22 cellular contexts compared by ENCODE assay signal in genomic region chr19:33234092-33234491, GRCh38. TPM values are rescaled to one million over a fixed set of nuclear protein-coding genes. Genes with fewer than 3 reads are reported as not detected.
A peak's percentile ranks its signal among the peaks of the same experiment; 100 is the strongest.
DNase-seq lines count a peak whose midpoint lies in the region; ATAC-seq, FAIRE-seq and TF ChIP-seq lines count a peak whose summit lies in the region.
"Had no signal": no experiment of that assay in that cellular context is flagged by ENCODE, and none has a peak within 500 bp of the region (broad histone marks: within the 10 kb centered on the region; RNA-seq: fewer than 3 reads in every experiment).

No MANE protein-coding gene starts in this region.

- no peak for TF ChIP-seq POLR2A in spleen (IDR thresholded peaks at IDR 0.05)

- H3K27ac ChIP-seq in RWPE2 (ENCODE audit: poor library complexity, severe bottlenecking) (no peak overlapping the region), kidney (ENCODE audit: low read depth in 2 of 2, low read length in 2 of 2) (no peak overlapping the region), spleen (no peak overlapping the region)

- H3K9ac ChIP-seq in kidney (ENCODE audit: low read length in 2 of 2), result no peak overlapping the region

- intact Hi-C loops in left ventricle myocardium superior (cut with micrococcal nuclease), result no loop called here
- intact Hi-C loops in cardiac septum (cut with DNase I), result loop anchor here (5.0 kb wide), 1 partner anchor 533 kb away; no protein-coding TSS in a partner anchor
- intact Hi-C loops in kidney (cut with DNase I), result no loop called here
- intact Hi-C loops in spleen (cut with DNase I; ENCODE audit: low total_unique reads), result loop anchor here (2.0 kb wide), 1 partner anchor 173 kb away; no protein-coding TSS in a partner anchor
- intact Hi-C loops in posterior vena cava (cut with DNase I), result no loop called here

- 70 to 88% (median 84%) methylated on average over 8 of the region's 8 CpGs for WGBS in spleen, 5 donors

- TF ChIP-seq CTCF in RWPE2 (IDR thresholded peaks at IDR 0.05; ENCODE audit: poor library complexity, severe bottlenecking) (no peak), kidney (IDR thresholded peaks at IDR 0.05; ENCODE audit: borderline replicate concordance, extremely low read depth, insufficient read depth) (no peak), spleen (IDR thresholded peaks at IDR 0.05 in 8 of 11, conservative IDR thresholded peaks at IDR 0.05 in 3 of 11) (no peak)

- no peaks in the 10 kb centered on the region for H3K9me3 ChIP-seq in RWPE2 (ENCODE audit: severe bottlenecking)
- H3K9me3 ChIP-seq in kidney (ENCODE audit: control insufficient read depth in 1 of 2, low read length in 2 of 2), result no peaks in the 10 kb centered on the region
- peaks cover 0 to 8% (median 7%) of the 10 kb centered on the region in 8 donors for H3K9me3 ChIP-seq in spleen
- H3K9me3 ChIP-seq: HAP-1 had no signal

- no peak for FAIRE-seq in kidney (lab: Jason Lieb, UNC)
- FAIRE-seq: H54 had no signal

- H3K36me3 ChIP-seq in RWPE2 (ENCODE audit: low read depth), result no peaks in the 10 kb centered on the region
- no peaks in the 10 kb centered on the region for H3K36me3 ChIP-seq in kidney (ENCODE audit: control insufficient read depth in 1 of 2, insufficient read depth in 2 of 2, low read length in 2 of 2)
- H3K36me3 ChIP-seq in spleen, result no peaks in the 10 kb centered on the region
- H3K36me3 ChIP-seq: HAP-1 had no signal

- no peak for ATAC-seq in left ventricle myocardium superior
- no peak for ATAC-seq in RWPE2 (ENCODE audit: low read depth)
- no peak for ATAC-seq in activated CD4-positive, CD25-positive, alpha-beta regulatory T cell treated with anti-CD3 and anti-CD28 coated beads, Interleukin-2, amount 50 U/mL, for 24 hours

- no peaks in the 10 kb centered on the region for H3K27me3 ChIP-seq in RWPE2 (ENCODE audit: insufficient read depth, poor library complexity, severe bottlenecking)
- peaks cover 0 to 43% (median 13%) of the 10 kb centered on the region in 7 donors for H3K27me3 ChIP-seq in spleen (replicated peaks in 1 of 7)

- H3K4me3 ChIP-seq in RWPE2 (ENCODE audit: severe bottlenecking) (no peak overlapping the region), kidney (ENCODE audit: low read length in 2 of 2) (no peak overlapping the region), spleen (no peak overlapping the region)
- H3K4me3 ChIP-seq: HAP-1 had no signal

- DNase-seq in left ventricle myocardium superior (peak; percentile 15), cardiac septum (ENCODE audit: low spot score) (no peak), RWPE2 (ENCODE audit: low spot score) (peak; percentile 49), kidney (peak; percentile 45), spleen (peak; percentile 47), posterior vena cava (ENCODE audit: low spot score) (no peak)
- DNase-seq: 8988T; C1 segment of cervical spinal cord; Calu3; CD4-positive, alpha-beta memory T cell; COR-L47; DMS53; DMS79 treated with DMSO at 0.1 percent for 48 hours; GF-D8; GOT3; HFFc6 had no signal

- H3K4me1 ChIP-seq in RWPE2 (ENCODE audit: insufficient read depth, poor library complexity, severe bottlenecking), result no peaks in the 10 kb centered on the region
- H3K4me1 ChIP-seq in kidney (ENCODE audit: control insufficient read depth in 1 of 2, insufficient read depth in 1 of 2, low read depth in 1 of 2, low read length in 2 of 2), result peaks cover 0 to 2% of the 10 kb centered on the region in 2 donors
- peaks cover 0 to 20% (median 10%) of the 10 kb centered on the region in 6 donors for H3K4me1 ChIP-seq in spleen
- H3K4me1 ChIP-seq: HAP-1 had no signal

RNA-seq across cellular contexts. Expression of gene SLC7A10, which starts 8.4 kb away (rescaled TPM):
- total RNA-seq in left ventricle myocardium superior (not detected), cardiac septum (not detected), kidney (not detected), spleen (under 1 TPM in 2 of 7 donors, not detected in 5; 0.32 to 0.37 TPM), posterior vena cava (not detected)
- polyA plus RNA-seq in kidney (ENCODE audit: insufficient read depth, low read depth, low replicate concordance) (0.41 TPM), spleen (under 1 TPM in 2 of 3 donors, not detected in 1; 0.06 to 0.07 TPM)
- total RNA-seq: Calu3; CD4-positive, alpha-beta memory T cell; Daoy; G401; HFFc6 had no signal
- polyA plus RNA-seq: BJ; CD4-positive, alpha-beta memory T cell had no signal

RNA-seq across cellular contexts. Expression of gene LRP3, which starts 40.0 kb away (rescaled TPM):
- total RNA-seq in left ventricle myocardium superior (19.5 TPM), cardiac septum (22.4 TPM), kidney (23.8 TPM), spleen (10 to 100 TPM in 3 of 7 donors, 1 to 10 TPM in 4; 7.9 to 12.8 (median 9.8) TPM), posterior vena cava (10 to 100 TPM; 36.1 to 36.8 TPM)
- polyA plus RNA-seq in kidney (ENCODE audit: insufficient read depth, low read depth, low replicate concordance) (13.9 TPM), spleen (1 to 10 TPM; 1.4 to 6.4 (median 2.5) TPM)
- polyA plus RNA-seq: CD4-positive, alpha-beta memory T cell had no signal

Comparison
In these comparisons a context has a peak if more than half of its experiments do, and no peak if none do; other contexts are left out.
1. DNase-seq: peak in left ventricle myocardium superior (single experiment), RWPE2 (single experiment), kidney (single experiment) and spleen (single experiment); none in cardiac septum (single experiment) and posterior vena cava (single experiment).
2. intact Hi-C loops: an anchor here in cardiac septum (5.0 kb wide) and spleen (2.0 kb wide); none called in left ventricle myocardium superior, kidney and posterior vena cava.